In genomic region chr11:94132823-94133408, GRCh38 we compare ENCODE assay signal across 19 cellular contexts. TPM values are rescaled to one million over a fixed set of nuclear protein-coding genes. Genes with fewer than 3 reads are reported as not detected.
DNase-seq lines count a peak whose midpoint lies in the region; ATAC-seq and TF ChIP-seq lines count a peak whose summit lies in the region.
"Had no signal": no experiment of that assay in that cellular context is flagged by ENCODE, and none has a peak within 500 bp of the region (broad histone marks: within the 10 kb centered on the region; RNA-seq: fewer than 3 reads in every experiment).

No MANE protein-coding gene starts in this region.

- no peak for DNase-seq in GM23248
- DNase-seq in RWPE2 (ENCODE audit: low spot score) = no peak
- DNase-seq in smooth muscle cell (lab: John Stamatoyannopoulos, UW; ENCODE audit: unreplicated experiment) = no peak
- no peak for DNase-seq in stimulated activated CD4-positive, alpha-beta T cell treated with anti-CD3 and anti-CD28 coated beads, Interleukin-15, amount 100 ng/mL, for 24 hours
- DNase-seq in psoas muscle = no peak
- no peak for DNase-seq in H7
- DNase-seq in AG08395 (ENCODE audit: low spot score) = no peak
- DNase-seq: activated CD4-positive, alpha-beta T cell treated with anti-CD3 and anti-CD28 coated beads, Interleukin-2, amount 50 U/mL, for 4 hours; amygdala; effector CD8-positive, alpha-beta T cell; GF-D8; NCI-H1048; NCI-H2029 treated with DMSO at 0.1 percent for 48 hours; occipital lobe; retina; stimulated activated naive CD4-positive, alpha-beta T cell had no signal

- peak overlapping the region; percentile 74 for H3K4me2 ChIP-seq in GM23248 (ENCODE audit: unreplicated experiment)
- H3K4me2 ChIP-seq in smooth muscle cell = peak overlapping the region; percentile 86

- no peaks in the 10 kb centered on the region for H3K9me2 ChIP-seq in GM23248 (ENCODE audit: insufficient read depth)

- intact Hi-C loops in psoas muscle (cut with DNase I) = no loop called here

- H3K79me2 ChIP-seq in GM23248 (ENCODE audit: insufficient read depth) (peaks cover 62% of the 10 kb centered on the region), smooth muscle cell (ENCODE audit: low read depth) (peaks cover 61% of the 10 kb centered on the region)

- no peaks in the 10 kb centered on the region for H3K9me3 ChIP-seq in GM23248 (ENCODE audit: low read depth)
- no peaks in the 10 kb centered on the region for H3K9me3 ChIP-seq in RWPE2 (ENCODE audit: severe bottlenecking)
- H3K9me3 ChIP-seq in iPS-20b (ENCODE audit: insufficient read depth, low read depth, low read length) = no peaks in the 10 kb centered on the region
- H3K9me3 ChIP-seq in smooth muscle cell (replicated peaks; ENCODE audit: low read depth) = no peaks in the 10 kb centered on the region
- no peaks in the 10 kb centered on the region for H3K9me3 ChIP-seq in psoas muscle
- H3K9me3 ChIP-seq: esophagus muscularis mucosa, left lung had no signal

- H3K27me3 ChIP-seq in GM23248 (replicated peaks; ENCODE audit: insufficient read depth) = no peaks in the 10 kb centered on the region
- H3K27me3 ChIP-seq in RWPE2 (ENCODE audit: insufficient read depth, poor library complexity, severe bottlenecking) = no peaks in the 10 kb centered on the region
- no peaks in the 10 kb centered on the region for H3K27me3 ChIP-seq in iPS-20b (ENCODE audit: insufficient read depth, low read length)
- no peaks in the 10 kb centered on the region for H3K27me3 ChIP-seq in smooth muscle cell (ENCODE audit: low read depth)
- peaks cover 0 to 15% (median 0%) of the 10 kb centered on the region in 3 donors for H3K27me3 ChIP-seq in psoas muscle (ENCODE audit: insufficient read depth in 3 of 3, low read length in 2 of 3)
- no peaks in the 10 kb centered on the region for H3K27me3 ChIP-seq in H7 (ENCODE audit: control insufficient read depth, insufficient read depth, low read length)
- H3K27me3 ChIP-seq: esophagus muscularis mucosa, left lung had no signal

- TF ChIP-seq CTCF in RWPE2 (IDR thresholded peaks at IDR 0.05; ENCODE audit: poor library complexity, severe bottlenecking) (no peak), smooth muscle cell (IDR thresholded peaks at IDR 0.05; ENCODE audit: borderline replicate concordance, insufficient read depth, poor library complexity, severe bottlenecking) (no peak), psoas muscle (IDR thresholded peaks at IDR 0.05) (no peak)

- in situ Hi-C loops in GM23248 (cut with MboI) = no loop called here

- H2AFZ ChIP-seq in GM23248 (no peak overlapping the region), smooth muscle cell (ENCODE audit: low read depth) (no peak overlapping the region)

- H3K4me3 ChIP-seq in GM23248 = no peak overlapping the region
- H3K4me3 ChIP-seq in RWPE2 (ENCODE audit: severe bottlenecking) = no peak overlapping the region
- H3K4me3 ChIP-seq in iPS-20b (ENCODE audit: low read length) = peak overlapping the region; percentile 98; the same call in 1 of the 2 replicates
- H3K4me3 ChIP-seq in smooth muscle cell = no peak overlapping the region
- H3K4me3 ChIP-seq in psoas muscle = no peak overlapping the region
- no peak overlapping the region for H3K4me3 ChIP-seq in H7 (ENCODE audit: insufficient read depth, low read depth, low read length)
- H3K4me3 ChIP-seq: esophagus muscularis mucosa, left lung had no signal

- H3F3A ChIP-seq in GM23248 (ENCODE audit: insufficient read depth) = peaks cover 61% of the 10 kb centered on the region
- H3F3A ChIP-seq in smooth muscle cell (ENCODE audit: low read depth) = peaks cover 35% of the 10 kb centered on the region

- H4K20me1 ChIP-seq in GM23248 (ENCODE audit: insufficient read depth) (no peaks in the 10 kb centered on the region), smooth muscle cell (ENCODE audit: low read depth) (peaks cover 23% of the 10 kb centered on the region)

- peak overlapping the region; percentile 51; the same call in 1 of the 2 replicates for H3K9ac ChIP-seq in GM23248
- H3K9ac ChIP-seq in iPS-20b (ENCODE audit: low read depth, low read length) = no peak overlapping the region
- H3K9ac ChIP-seq in smooth muscle cell (ENCODE audit: low read depth) = peak overlapping the region; percentile 53

- peak overlapping the region; percentile 96 for H3K27ac ChIP-seq in GM23248
- peak overlapping the region; percentile 98 for H3K27ac ChIP-seq in RWPE2 (ENCODE audit: poor library complexity, severe bottlenecking)
- H3K27ac ChIP-seq in iPS-20b (ENCODE audit: low read length) = no peak overlapping the region
- H3K27ac ChIP-seq in smooth muscle cell (ENCODE audit: low read depth) = peak overlapping the region; percentile 100
- no peak overlapping the region for H3K27ac ChIP-seq in psoas muscle
- H3K27ac ChIP-seq: left lung had no signal

- no peak for ATAC-seq in RWPE2 (ENCODE audit: low read depth)
- ATAC-seq in psoas muscle = no peak
- ATAC-seq: left lung had no signal

- 89 to 96% methylated on average over 4 of the region's 4 CpGs for WGBS in GM23248 (ENCODE audit: low coverage in 1 of 2, low lambda C conversion rate in 2 of 2, missing lambda C conversion rate in 2 of 2), 2 experiments
- 94% methylated on average over 4 of the region's 4 CpGs for WGBS in smooth muscle cell (ENCODE audit: low lambda C conversion rate)
- WGBS in psoas muscle, 3 donors = 87 to 91% (median 91%) methylated on average over 4 of the region's 4 CpGs

- H3K4me1 ChIP-seq in GM23248 (ENCODE audit: insufficient read depth) (peaks cover 65% of the 10 kb centered on the region), RWPE2 (ENCODE audit: insufficient read depth, poor library complexity, severe bottlenecking) (peaks cover 45% of the 10 kb centered on the region), iPS-20b (ENCODE audit: insufficient read depth, low read length) (peaks cover 47% of the 10 kb centered on the region), smooth muscle cell (ENCODE audit: low read depth) (peaks cover 36% of the 10 kb centered on the region), psoas muscle (peaks cover 12% of the 10 kb centered on the region)

- H3K36me3 ChIP-seq in GM23248 (ENCODE audit: low read depth) = no peaks in the 10 kb centered on the region
- H3K36me3 ChIP-seq in RWPE2 (ENCODE audit: low read depth) = no peaks in the 10 kb centered on the region
- peaks cover 9% of the 10 kb centered on the region for H3K36me3 ChIP-seq in iPS-20b (ENCODE audit: insufficient read depth, low read depth, low read length)
- no peaks in the 10 kb centered on the region for H3K36me3 ChIP-seq in smooth muscle cell (ENCODE audit: low read depth)
- no peaks in the 10 kb centered on the region for H3K36me3 ChIP-seq in psoas muscle (ENCODE audit: insufficient read depth in 1 of 2, low read depth in 1 of 2)
- no peaks in the 10 kb centered on the region for H3K36me3 ChIP-seq in H7 (replicated peaks; ENCODE audit: control insufficient read depth, insufficient read depth, low read length)
- H3K36me3 ChIP-seq: esophagus muscularis mucosa, left lung had no signal

RNA-seq across cellular contexts. Expression of gene PANX1, which starts 4.3 kb away (rescaled TPM):
- total RNA-seq in GM23248 (2014; rRNA removed; shearing (Covaris generic)) = 39.8 and 43.9 TPM in 2 replicates
- polyA plus RNA-seq in GM23248 (2016; fragmentation: Nextera tagmentation; extraction: Ambion mirVana) = 18.7 and 19.7 TPM in 2 replicates
- 81.2 and 91.6 TPM in 2 replicates for total RNA-seq in smooth muscle cell
- polyA plus RNA-seq in smooth muscle cell = 30.5 and 32.2 TPM in 2 replicates
- 10 to 100 TPM in 3 of 4 donors, 1 to 10 TPM in 1; 9.2 to 87.2 (median 23.7) TPM for total RNA-seq in psoas muscle
- 10 to 100 TPM; 14.3 to 45.7 (median 41.9) TPM for polyA plus RNA-seq in psoas muscle
- 25.7 and 26.4 TPM in 2 replicates for total RNA-seq in H7 (2014; rRNA removed; shearing (Covaris generic))

Comparison
In these comparisons a context has a peak if more than half of its experiments do, and no peak if none do; other contexts are left out.
1. H3K27ac ChIP-seq: peak in GM23248 (single experiment), RWPE2 (single experiment) and smooth muscle cell (single experiment); none in iPS-20b (single experiment) and psoas muscle (single experiment).